ENCODE assay signal across 9 cellular contexts in genomic region chr1:32426489-32427255, GRCh38.
A peak's percentile ranks its signal among the peaks of the same experiment; 100 is the strongest.
DNase-seq lines count a peak whose midpoint lies in the region; ATAC-seq and TF ChIP-seq lines count a peak whose summit lies in the region.
"Had no signal": no experiment of that assay in that cellular context is flagged by ENCODE, and none has a peak within 500 bp of the region (broad histone marks: within the 10 kb centered on the region; RNA-seq: fewer than 3 reads in every experiment).

No MANE protein-coding gene starts in this region.

- H3K27me3 Mint-ChIP-seq in effector memory CD8-positive, alpha-beta T cell: peaks cover 55 to 69% of the 10 kb centered on the region in 2 donors

- no peaks in the 10 kb centered on the region for H3K4me1 Mint-ChIP-seq in effector memory CD8-positive, alpha-beta T cell (ENCODE audit: low read depth in 2 of 2)

- no peaks in the 10 kb centered on the region for H3K36me3 Mint-ChIP-seq in effector memory CD8-positive, alpha-beta T cell (ENCODE audit: insufficient read depth)

- H3K9me3 Mint-ChIP-seq in effector memory CD8-positive, alpha-beta T cell: no peaks in the 10 kb centered on the region

- H3K27ac Mint-ChIP-seq in effector memory CD8-positive, alpha-beta T cell: no peak overlapping the region

- no peak overlapping the region for H3K4me3 Mint-ChIP-seq in effector memory CD8-positive, alpha-beta T cell

- no peak for ATAC-seq in HG03159 (IDR thresholded peaks at IDR 0.05; ENCODE audit: unreplicated experiment)
- no peak for ATAC-seq in GM19455 (IDR thresholded peaks at IDR 0.05; ENCODE audit: unreplicated experiment)
- ATAC-seq in HG02852 (IDR thresholded peaks at IDR 0.05; ENCODE audit: unreplicated experiment): no peak
- ATAC-seq in effector memory CD8-positive, alpha-beta T cell (replicated peaks): no peak

- TF ChIP-seq CTCF in fibroblast of mammary gland (conservative IDR thresholded peaks at IDR 0.05; ENCODE audit: control insufficient read depth, insufficient read depth, low read depth, low read length): no peak

- no peak overlapping the region for H3K4me3 ChIP-seq in fibroblast of mammary gland (ENCODE audit: control insufficient read depth, low read depth, low read length)

- DNase-seq in EL: peak; percentile 30
- peak; percentile 40 for DNase-seq in NCI-H526 treated with DMSO at 0.1 percent for 48 hours (lab: John Stamatoyannopoulos, UW)
- peak; percentile 7 for DNase-seq in fibroblast of mammary gland (ENCODE audit: low read depth)
- DNase-seq in retina: peak; percentile 74
- no peak for DNase-seq in effector memory CD8-positive, alpha-beta T cell
- DNase-seq: kidney glomerular epithelial cell had no signal

Comparison
In these comparisons a context has a peak if more than half of its experiments do, and no peak if none do; other contexts are left out.
1. DNase-seq: peak in EL (single experiment), NCI-H526 treated with DMSO at 0.1 percent for 48 hours (single experiment), fibroblast of mammary gland (single experiment) and retina (single experiment); none in effector memory CD8-positive, alpha-beta T cell (0 of 3).